In genomic region chr6:14787677-14788076, GRCh38 we compare ENCODE assay signal across 21 cellular contexts.
"Had no signal": no experiment of that assay in that cellular context is flagged by ENCODE, and none has a peak within 500 bp of the region (broad histone marks: within the 10 kb centered on the region; RNA-seq: fewer than 3 reads in every experiment).

No MANE protein-coding gene starts in this region.

- H3K4me3 Mint-ChIP-seq: activated CD8-positive, alpha-beta memory T cell treated with anti-CD3 and anti-CD28 coated beads, Interleukin-2, amount 10 ng/mL, durations not matched to agents 7 days and 5 days; activated naive CD8-positive, alpha-beta T cell; activated T-cell treated with anti-CD3 and anti-CD28 coated beads, Interleukin-2, amount 50 U/mL, for 24 hours; immature natural killer cell; naive thymus-derived CD4-positive, alpha-beta T cell; T-helper 1 cell treated with Interleukin-12 subunit alpha and Interleukin-12 subunit beta and Interleukin-4 antibody, amounts not matched to agents 30 μg/mL and 1 μg/mL, for 36 hours; type B pancreatic cell had no signal

- DNase-seq: activated CD4-positive, alpha-beta T cell treated with anti-CD3 and anti-CD28 coated beads, Interleukin-2, amount 50 U/mL, for 1 hour; activated CD4-positive, CD25-positive, alpha-beta regulatory T cell; activated CD8-positive, alpha-beta memory T cell treated with anti-CD3 and anti-CD28 coated beads, Interleukin-2, amount 10 ng/mL, durations not matched to agents 7 days and 5 days; activated gamma-delta T cell; activated T-cell treated with anti-CD3 and anti-CD28 coated beads, Interleukin-2, amount 50 U/mL, for 24 hours; esophagus squamous epithelium; foreskin keratinocyte; immature natural killer cell; left cardiac atrium; lower lobe of right lung; midbrain; naive thymus-derived CD4-positive, alpha-beta T cell; nucleus accumbens; psoas muscle; stimulated activated CD4-positive, alpha-beta T cell treated with anti-CD3 and anti-CD28 coated beads, Interleukin-12 subunit alpha, Interleukin-12 subunit beta, amount 100 ng/mL, for 4 hours; stimulated activated naive CD8-positive, alpha-beta T cell treated with anti-CD3 and anti-CD28 coated beads, Interleukin-15, Interleukin-2, amounts not matched to agents 100 U/mL and 50 U/mL, for 24 hours had no signal

- H3K27me3 Mint-ChIP-seq: activated naive CD8-positive, alpha-beta T cell; activated T-cell treated with anti-CD3 and anti-CD28 coated beads, Interleukin-2, amount 50 U/mL, for 24 hours; naive thymus-derived CD4-positive, alpha-beta T cell had no signal

- H3K27ac ChIP-seq: breast epithelium, esophagus squamous epithelium, foreskin keratinocyte, lower lobe of right lung, psoas muscle, suprapubic skin had no signal

- H3K27me3 ChIP-seq: breast epithelium, esophagus squamous epithelium, foreskin keratinocyte, suprapubic skin had no signal

- H3K4me1 ChIP-seq: breast epithelium, lower lobe of right lung, psoas muscle had no signal

- H3K9me3 Mint-ChIP-seq: immature natural killer cell; T-helper 1 cell treated with Interleukin-12 subunit alpha and Interleukin-12 subunit beta and Interleukin-4 antibody, amounts not matched to agents 30 μg/mL and 1 μg/mL, for 36 hours; type B pancreatic cell had no signal

- H3K9me3 ChIP-seq: esophagus squamous epithelium, lower lobe of right lung, psoas muscle, suprapubic skin had no signal

- H3K36me3 ChIP-seq: breast epithelium, esophagus squamous epithelium, lower lobe of right lung, suprapubic skin had no signal

- H3K27ac Mint-ChIP-seq: activated CD8-positive, alpha-beta memory T cell treated with anti-CD3 and anti-CD28 coated beads, Interleukin-2, amount 10 ng/mL, durations not matched to agents 7 days and 5 days; activated naive CD8-positive, alpha-beta T cell; immature natural killer cell; naive thymus-derived CD4-positive, alpha-beta T cell; T-helper 1 cell treated with Interleukin-12 subunit alpha and Interleukin-12 subunit beta and Interleukin-4 antibody, amounts not matched to agents 30 μg/mL and 1 μg/mL, for 36 hours; type B pancreatic cell had no signal

- H3K4me3 ChIP-seq: breast epithelium, esophagus squamous epithelium, lower lobe of right lung, psoas muscle, suprapubic skin had no signal

- H3K36me3 Mint-ChIP-seq: activated naive CD8-positive, alpha-beta T cell; immature natural killer cell; type B pancreatic cell had no signal

- ATAC-seq: activated CD8-positive, alpha-beta memory T cell treated with anti-CD3 and anti-CD28 coated beads, Interleukin-2, amount 10 ng/mL, durations not matched to agents 7 days and 5 days; foreskin keratinocyte; left cardiac atrium; lower lobe of right lung; naive thymus-derived CD4-positive, alpha-beta T cell; psoas muscle had no signal
